In the genomic region with DNA sequence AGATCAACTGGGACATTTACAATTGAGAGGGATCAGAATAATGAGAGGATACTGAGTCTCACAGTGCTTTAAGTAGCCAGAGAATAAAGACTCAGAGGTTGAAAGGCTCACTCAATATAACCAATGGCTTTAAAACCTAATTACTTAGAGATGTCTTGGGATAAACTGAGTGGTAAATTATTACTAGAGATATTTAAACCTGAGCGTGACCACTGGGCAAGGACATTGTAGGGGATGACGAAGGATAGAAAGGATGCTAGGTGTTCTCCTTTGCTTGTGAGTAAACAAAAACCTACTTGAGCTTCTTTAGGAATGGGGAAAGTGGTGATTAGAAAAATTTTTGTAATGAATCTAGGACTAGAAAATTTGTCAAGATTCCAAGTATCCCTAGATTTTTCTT, we compare ENCODE assay signal across 22 cellular contexts. TPM values are rescaled to one million over a fixed set of nuclear protein-coding genes. Genes with fewer than 3 reads are reported as not detected.
DNase-seq lines count a peak whose midpoint lies in the region; ATAC-seq and TF ChIP-seq lines count a peak whose summit lies in the region.
"Had no signal": no experiment of that assay in that cellular context is flagged by ENCODE, and none has a peak within 500 bp of the region (broad histone marks: within the 10 kb centered on the region; RNA-seq: fewer than 3 reads in every experiment).

No MANE protein-coding gene starts in this region.

- no peak for TF ChIP-seq EP300 in esophagus muscularis mucosa (IDR thresholded peaks at IDR 0.05)

- no peak for TF ChIP-seq POLR2A in esophagus muscularis mucosa (IDR thresholded peaks at IDR 0.05; ENCODE audit: low read depth)

- H3K4me1 ChIP-seq in esophagus muscularis mucosa (peaks cover 0 to 15% (median 9%) of the 10 kb centered on the region in 4 donors), osteoblast (ENCODE audit: insufficient read depth, low read length) (peaks cover 15% of the 10 kb centered on the region), mucosa of descending colon (ENCODE audit: low read depth) (no peaks in the 10 kb centered on the region)
- H3K4me1 ChIP-seq: Peyer's patch had no signal

- no peaks in the 10 kb centered on the region for H4K20me1 ChIP-seq in osteoblast (ENCODE audit: insufficient read depth, low read length)

- peak overlapping the region; percentile 7 for H3K4me2 ChIP-seq in osteoblast (ENCODE audit: insufficient read depth, low read length)

- H3K27ac ChIP-seq in esophagus muscularis mucosa (replicated peaks in 1 of 4) (peak overlapping the region; percentile 50 to 69 (median 66)), osteoblast (ENCODE audit: low read depth, low read length) (peak overlapping the region; percentile 87)
- H3K27ac ChIP-seq: 22Rv1, Peyer's patch had no signal

- H3K79me2 ChIP-seq in osteoblast (ENCODE audit: insufficient read depth, low read length), result no peaks in the 10 kb centered on the region

- intact Hi-C loops in esophagus muscularis mucosa (cut with DNase I) (no loop called here), mucosa of descending colon (cut with DNase I, micrococcal nuclease) (no loop called here)

- DNase-seq in NCI-H82 (lab: John Stamatoyannopoulos, UW) (peak; percentile 16), NCI-H82 treated with DMSO at 0.1 percent for 48 hours (lab: John Stamatoyannopoulos, UW; ENCODE audit: unreplicated experiment) (no peak), esophagus muscularis mucosa (ENCODE audit: extremely low spot score) (no peak), osteoblast (ENCODE audit: insufficient read length, low spot score, missing footprints) (no peak), mucosa of descending colon (no peak), NCI-H2107 treated with DMSO at 0.1 percent for 48 hours (lab: John Stamatoyannopoulos, UW; ENCODE audit: unreplicated experiment) (no peak)
- no peak for DNase-seq in stimulated activated CD4-positive, alpha-beta T cell treated with anti-CD3 and anti-CD28 coated beads, Interleukin-4, amount 100 ng/mL, for 4 hours
- DNase-seq: activated CD4-positive, CD25-positive, alpha-beta regulatory T cell; activated CD8-positive, alpha-beta memory T cell treated with anti-CD3 and anti-CD28 coated beads, Interleukin-2, amount 10 ng/mL, durations not matched to agents 7 days and 5 days; activated naive CD4-positive, alpha-beta T cell; activated T-cell treated with anti-CD3 and anti-CD28 coated beads, Interleukin-2, amount 50 U/mL, for 72 hours; CD4-positive, alpha-beta T cell; naive thymus-derived CD8-positive, alpha-beta T cell; NCI-H1694; NCI-H2171; occipital lobe; Peyer's patch; SIG-M5; substantia nigra had no signal

- H3K36me3 ChIP-seq in esophagus muscularis mucosa, result no peaks in the 10 kb centered on the region
- no peaks in the 10 kb centered on the region for H3K36me3 ChIP-seq in osteoblast (ENCODE audit: insufficient read depth, low read length)
- H3K36me3 ChIP-seq in mucosa of descending colon (ENCODE audit: low read depth), result no peaks in the 10 kb centered on the region
- H3K36me3 ChIP-seq: Peyer's patch had no signal

- WGBS in esophagus muscularis mucosa, result 53% methylated on average over 2 of the region's 2 CpGs

- H3K9me3 ChIP-seq in esophagus muscularis mucosa, result no peaks in the 10 kb centered on the region
- no peaks in the 10 kb centered on the region for H3K9me3 ChIP-seq in osteoblast (ENCODE audit: low read depth, low read length)
- H3K9me3 ChIP-seq in mucosa of descending colon, result no peaks in the 10 kb centered on the region
- H3K9me3 ChIP-seq: Peyer's patch had no signal

- H3K4me3 ChIP-seq in esophagus muscularis mucosa (no peak overlapping the region), osteoblast (ENCODE audit: insufficient read depth, low read length) (no peak overlapping the region), mucosa of descending colon (no peak overlapping the region)
- H3K4me3 ChIP-seq: GM12878, Peyer's patch had no signal

- no peak overlapping the region for H2AFZ ChIP-seq in osteoblast (ENCODE audit: low read length)

- H3K27me3 ChIP-seq in esophagus muscularis mucosa (no peaks in the 10 kb centered on the region), osteoblast (ENCODE audit: insufficient read depth, low read length) (no peaks in the 10 kb centered on the region)
- H3K27me3 ChIP-seq: Peyer's patch had no signal

- TF ChIP-seq CTCF in esophagus muscularis mucosa (IDR thresholded peaks at IDR 0.05) (no peak), osteoblast (IDR thresholded peaks at IDR 0.05; ENCODE audit: extremely low read depth, low read depth, low read length) (no peak), mucosa of descending colon (IDR thresholded peaks at IDR 0.05) (no peak)

- no peak for ATAC-seq in mucosa of descending colon
- no peak for ATAC-seq in HG03520 (IDR thresholded peaks at IDR 0.05; ENCODE audit: unreplicated experiment)
- ATAC-seq: activated CD8-positive, alpha-beta memory T cell treated with anti-CD3 and anti-CD28 coated beads, Interleukin-2, amount 10 ng/mL, durations not matched to agents 7 days and 5 days; activated T-cell treated with anti-CD3 and anti-CD28 coated beads, Interleukin-2, amount 50 U/mL, for 72 hours; GM12878; naive thymus-derived CD8-positive, alpha-beta T cell had no signal

RNA-seq across cellular contexts. Expression of gene SLC38A11, which starts 12.0 kb away (rescaled TPM):
- total RNA-seq in esophagus muscularis mucosa, result 10 to 100 TPM in 1 of 4 donors, 1 to 10 TPM in 3; 1.4 to 11.6 (median 2.6) TPM
- not detected in 2 replicates for total RNA-seq in osteoblast
- 1 to 10 TPM; 2.1 to 8.6 (median 2.5) TPM for total RNA-seq in mucosa of descending colon
- total RNA-seq: activated CD8-positive, alpha-beta memory T cell treated with anti-CD3 and anti-CD28 coated beads, Interleukin-2, amount 10 ng/mL, durations not matched to agents 7 days and 5 days; activated T-cell treated with anti-CD3 and anti-CD28 coated beads, Interleukin-2, amount 50 U/mL, for 72 hours; CD4-positive, alpha-beta T cell; GM12878 had no signal
